In genomic region chr20:35947489-35947888, GRCh38 we compare ENCODE assay signal across 10 cellular contexts. TPM values are rescaled to one million over a fixed set of nuclear protein-coding genes. Genes with fewer than 3 reads are reported as not detected.
DNase-seq lines count a peak whose midpoint lies in the region; ATAC-seq and TF ChIP-seq lines count a peak whose summit lies in the region.
"Had no signal": no experiment of that assay in that cellular context is flagged by ENCODE, and none has a peak within 500 bp of the region (broad histone marks: within the 10 kb centered on the region; RNA-seq: fewer than 3 reads in every experiment).

No MANE protein-coding gene starts in this region.

- no peak overlapping the region for H3K4me2 ChIP-seq in KMS-11

- no peaks in the 10 kb centered on the region for H3K27me3 ChIP-seq in KMS-11 (ENCODE audit: insufficient read depth, low read depth)
- H3K27me3 ChIP-seq in kidney epithelial cell (ENCODE audit: control insufficient read depth, insufficient read depth, low read length): no peaks in the 10 kb centered on the region
- H3K27me3 ChIP-seq: neutrophil had no signal

- H3K36me3 Mint-ChIP-seq in activated CD4-positive, alpha-beta T cell treated with anti-CD3 and anti-CD28 coated beads, Interleukin-2, amount 10 ng/mL, durations not matched to agents 7 days and 5 days (ENCODE audit: low read depth): peaks cover 22% of the 10 kb centered on the region

- no peak overlapping the region for H3K9ac ChIP-seq in KMS-11

- POLR2A ChIA-PET in activated CD4-positive, alpha-beta T cell treated with anti-CD3 and anti-CD28 coated beads, Interleukin-2, amount 10 ng/mL, durations not matched to agents 7 days and 5 days (lab: Charles Lee): no interaction called here

- ATAC-seq in HG02981 (IDR thresholded peaks at IDR 0.05; ENCODE audit: unreplicated experiment): no peak
- no peak for ATAC-seq in HG03139 (IDR thresholded peaks at IDR 0.05; ENCODE audit: unreplicated experiment)
- ATAC-seq in HG02610 (IDR thresholded peaks at IDR 0.05; ENCODE audit: unreplicated experiment): no peak

- H3K27me3 Mint-ChIP-seq in activated CD4-positive, alpha-beta T cell treated with anti-CD3 and anti-CD28 coated beads, Interleukin-2, amount 10 ng/mL, durations not matched to agents 7 days and 5 days: no peaks in the 10 kb centered on the region
- H3K27me3 Mint-ChIP-seq: CD8-positive, alpha-beta memory T cell had no signal

- no peak overlapping the region for H2AFZ ChIP-seq in KMS-11 (ENCODE audit: low read depth)

- no peak overlapping the region for H3K4me3 ChIP-seq in KMS-11 (IDR thresholded peaks at IDR 0.05; ENCODE audit: insufficient read depth, low read depth, low read length)
- H3K4me3 ChIP-seq in kidney epithelial cell (ENCODE audit: low read depth, low read length): no peak overlapping the region

- CTCF ChIA-PET in activated CD4-positive, alpha-beta T cell treated with anti-CD3 and anti-CD28 coated beads, Interleukin-2, amount 10 ng/mL, durations not matched to agents 7 days and 5 days (lab: Charles Lee): interaction anchor here (0.5 to 7.2 kb wide), 2 partner anchors 7 to 272 kb away, joined by 4 to 54 read pairs; partner anchors contain the start of gene SCAND1

- peak; percentile 16 for DNase-seq in NCI-H1694 treated with DMSO at 0.1 percent for 48 hours (lab: John Stamatoyannopoulos, UW)
- no peak for DNase-seq in NCI-H1694 (lab: John Stamatoyannopoulos, UW)
- peak; percentile 41 for DNase-seq in activated CD4-positive, alpha-beta T cell treated with anti-CD3 and anti-CD28 coated beads, Interleukin-2, amount 10 ng/mL, durations not matched to agents 7 days and 5 days
- DNase-seq in kidney epithelial cell (ENCODE audit: low read depth): no peak

- H3K4me3 Mint-ChIP-seq in activated CD4-positive, alpha-beta T cell treated with anti-CD3 and anti-CD28 coated beads, Interleukin-2, amount 10 ng/mL, durations not matched to agents 7 days and 5 days: no peak overlapping the region
- H3K4me3 Mint-ChIP-seq: CD8-positive, alpha-beta memory T cell had no signal

- peaks cover 17% of the 10 kb centered on the region for H3K79me2 ChIP-seq in KMS-11 (ENCODE audit: insufficient read depth, low read depth)

- no peaks in the 10 kb centered on the region for H3K9me3 Mint-ChIP-seq in activated CD4-positive, alpha-beta T cell treated with anti-CD3 and anti-CD28 coated beads, Interleukin-2, amount 10 ng/mL, durations not matched to agents 7 days and 5 days
- H3K9me3 Mint-ChIP-seq: CD8-positive, alpha-beta memory T cell had no signal

- H4K20me1 ChIP-seq in KMS-11 (ENCODE audit: insufficient read depth): 0 out of 2 replicates have a peak, but pooled peaks cover under 1% of the 10 kb centered on the region

- TF ChIP-seq CTCF in KMS-11 (conservative IDR thresholded peaks at IDR 0.05; ENCODE audit: low read depth, low read length): peak; percentile 64
- TF ChIP-seq CTCF in kidney epithelial cell (IDR thresholded peaks at IDR 0.05; ENCODE audit: insufficient read depth, low read length, poor library complexity, severe bottlenecking): peak; percentile 36

- H3K27ac ChIP-seq in KMS-11: no peak overlapping the region
- H3K27ac ChIP-seq: neutrophil had no signal

- H3K4me1 Mint-ChIP-seq in activated CD4-positive, alpha-beta T cell treated with anti-CD3 and anti-CD28 coated beads, Interleukin-2, amount 10 ng/mL, durations not matched to agents 7 days and 5 days: peaks cover 18% of the 10 kb centered on the region

- H3K27ac Mint-ChIP-seq in activated CD4-positive, alpha-beta T cell treated with anti-CD3 and anti-CD28 coated beads, Interleukin-2, amount 10 ng/mL, durations not matched to agents 7 days and 5 days: no peak overlapping the region

- H3K36me3 ChIP-seq in KMS-11 (ENCODE audit: insufficient read depth) (no peaks in the 10 kb centered on the region), kidney epithelial cell (ENCODE audit: control insufficient read depth, insufficient read depth, low read length) (no peaks in the 10 kb centered on the region)

- peaks cover 10% of the 10 kb centered on the region for H3K4me1 ChIP-seq in KMS-11 (ENCODE audit: low read depth, poor library complexity, severe bottlenecking)

RNA-seq across cellular contexts. Expression of gene SCAND1, which starts 6.8 kb away (rescaled TPM):
- 10 to 100 TPM; 48.6 to 63.6 TPM for total RNA-seq in activated CD4-positive, alpha-beta T cell treated with anti-CD3 and anti-CD28 coated beads, Interleukin-2, amount 10 ng/mL, durations not matched to agents 7 days and 5 days
- total RNA-seq in kidney epithelial cell: 119 and 153 TPM in 2 replicates

RNA-seq across cellular contexts. Expression of gene CNBD2, which starts 20.9 kb away (rescaled TPM):
- total RNA-seq in activated CD4-positive, alpha-beta T cell treated with anti-CD3 and anti-CD28 coated beads, Interleukin-2, amount 10 ng/mL, durations not matched to agents 7 days and 5 days: 1 to 10 TPM; 4.0 to 5.0 TPM
- 3.3 and 5.6 TPM in 2 replicates for total RNA-seq in kidney epithelial cell

Comparison
In these comparisons a context has a peak if more than half of its experiments do, and no peak if none do; other contexts are left out.
1. DNase-seq: peak in NCI-H1694 treated with DMSO at 0.1 percent for 48 hours (single experiment) and activated CD4-positive, alpha-beta T cell treated with anti-CD3 and anti-CD28 coated beads, Interleukin-2, amount 10 ng/mL, durations not matched to agents 7 days and 5 days (single experiment); none in NCI-H1694 (single experiment) and kidney epithelial cell (single experiment).